7 cellular contexts compared by ENCODE assay signal in the genomic region with DNA sequence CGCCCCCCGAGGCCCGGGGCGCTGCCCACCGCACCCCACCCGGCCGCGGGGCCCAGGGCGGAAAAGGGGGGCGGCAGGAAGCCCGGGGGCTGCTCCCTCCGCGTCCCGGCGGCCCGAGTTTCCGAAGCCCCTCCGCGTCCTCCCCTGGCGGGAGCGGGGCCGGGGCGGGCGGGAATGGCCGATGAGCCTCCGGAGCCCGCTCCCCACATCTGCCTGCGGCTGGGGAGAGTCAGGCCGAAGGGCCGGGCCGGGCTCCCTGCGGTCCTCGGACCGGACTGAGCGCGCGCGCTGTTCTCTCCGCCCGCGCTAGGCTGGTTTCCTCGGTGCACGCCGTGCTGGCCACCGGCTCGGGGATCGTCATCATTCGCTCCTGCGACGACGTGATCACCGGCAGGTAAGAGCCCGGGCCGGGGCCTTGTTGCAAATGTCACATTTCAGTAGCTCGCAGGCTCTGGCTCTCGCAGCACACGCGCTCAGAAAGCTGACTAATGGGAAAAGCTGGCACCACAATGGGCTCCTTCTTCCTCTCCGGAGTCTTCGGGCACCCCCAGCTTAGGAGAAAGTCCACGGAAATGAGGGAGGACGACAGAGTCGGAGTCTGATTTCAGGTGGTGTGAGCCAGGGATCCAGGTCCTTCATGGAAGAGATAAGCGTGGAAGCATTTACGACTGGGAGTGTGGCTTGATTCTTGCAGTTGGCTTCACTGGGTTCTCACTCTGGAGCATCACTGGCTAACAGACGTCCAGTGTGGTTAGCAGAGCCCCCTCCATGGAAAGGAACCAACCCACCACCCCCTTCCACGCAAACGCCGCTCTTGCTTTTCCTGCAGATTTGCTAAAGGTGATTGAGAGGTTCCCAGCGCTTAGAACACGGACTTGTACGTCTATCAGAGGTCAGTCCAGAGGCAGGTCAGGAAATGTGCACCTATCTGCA. TPM values are rescaled to one million over a fixed set of nuclear protein-coding genes. Genes with fewer than 3 reads are reported as not detected.
DNase-seq lines count a peak whose midpoint lies in the region; ATAC-seq and TF ChIP-seq lines count a peak whose summit lies in the region.

No MANE protein-coding gene starts in this region.

- peaks cover 23% of the 10 kb centered on the region for H3K4me1 ChIP-seq in RWPE2 (ENCODE audit: insufficient read depth, poor library complexity, severe bottlenecking)
- H3K4me1 ChIP-seq in body of pancreas, result peaks cover 19% of the 10 kb centered on the region
- H3K4me1 ChIP-seq in skeletal muscle tissue (ENCODE audit: control insufficient read depth in 3 of 3, insufficient read depth in 3 of 3, low read length in 3 of 3), result peaks cover 8 to 17% (median 13%) of the 10 kb centered on the region in 3 donors

- intact Hi-C loops in body of pancreas (cut with DNase I), result no loop called here

- WGBS in body of pancreas, 2 donors, result 7 to 31% methylated on average over 10 to 66 of the region's 72 CpGs

- H3K27me3 ChIP-seq in RWPE2 (ENCODE audit: insufficient read depth, poor library complexity, severe bottlenecking), result no peaks in the 10 kb centered on the region
- H3K27me3 ChIP-seq in body of pancreas, result no peaks in the 10 kb centered on the region
- no peaks in the 10 kb centered on the region for H3K27me3 ChIP-seq in skeletal muscle tissue (ENCODE audit: control insufficient read depth in 3 of 3, insufficient read depth in 3 of 3, low read length in 3 of 3)

- TF ChIP-seq POLR2A in body of pancreas (IDR thresholded peaks at IDR 0.05), result peak in 2 of 3 donors; percentile 25 to 57

- H3K4me3 ChIP-seq in RWPE2 (ENCODE audit: severe bottlenecking) (peak overlapping the region; percentile 95), body of pancreas (peak overlapping the region; percentile 52 to 72), skeletal muscle tissue (ENCODE audit: low read length in 3 of 3) (peak overlapping the region; percentile 65 to 70 (median 67))

- ATAC-seq in GM18511 (IDR thresholded peaks at IDR 0.05; ENCODE audit: unreplicated experiment), result peak; percentile 47
- peak; percentile 29 for ATAC-seq in HG02970 (IDR thresholded peaks at IDR 0.05; ENCODE audit: low FRiP score, unreplicated experiment)
- peak; percentile 29 for ATAC-seq in RWPE2 (ENCODE audit: low read depth)
- peak; percentile 64 for ATAC-seq in body of pancreas

- no peaks in the 10 kb centered on the region for H3K9me3 ChIP-seq in RWPE2 (ENCODE audit: severe bottlenecking)
- H3K9me3 ChIP-seq in body of pancreas, result no peaks in the 10 kb centered on the region
- H3K9me3 ChIP-seq in skeletal muscle tissue (ENCODE audit: control insufficient read depth in 3 of 3, low read length in 3 of 3), result no peaks in the 10 kb centered on the region

- H3K27ac ChIP-seq in RWPE2 (ENCODE audit: poor library complexity, severe bottlenecking) (peak overlapping the region; percentile 71), body of pancreas (peak overlapping the region; percentile 68 to 82 (median 74)), skeletal muscle tissue (ENCODE audit: low read depth, low read length) (no peak overlapping the region)

- DNase-seq in RWPE2 (ENCODE audit: low spot score), result no peak
- DNase-seq in body of pancreas, result peak; percentile 63 to 70 (median 65)
- DNase-seq in iris pigment epithelial cell (ENCODE audit: low read depth), result peak; percentile 50
- no peak for DNase-seq in DMS79 (lab: John Stamatoyannopoulos, UW)

- H3K36me3 ChIP-seq in RWPE2 (ENCODE audit: low read depth), result peaks cover 46% of the 10 kb centered on the region
- H3K36me3 ChIP-seq in body of pancreas (replicated peaks in 1 of 2; ENCODE audit: insufficient read depth in 1 of 2, low read depth in 2 of 2), result no peaks in the 10 kb centered on the region
- no peaks in the 10 kb centered on the region for H3K36me3 ChIP-seq in skeletal muscle tissue (ENCODE audit: control insufficient read depth in 3 of 3, insufficient read depth in 3 of 3, low read length in 3 of 3)

- H3K9ac ChIP-seq in skeletal muscle tissue (ENCODE audit: low read depth in 1 of 3, low read length in 3 of 3), result peak overlapping the region; percentile 45 to 72 (median 70)

- TF ChIP-seq CTCF in RWPE2 (IDR thresholded peaks at IDR 0.05; ENCODE audit: poor library complexity, severe bottlenecking) (no peak), body of pancreas (IDR thresholded peaks at IDR 0.05) (no peak)

RNA-seq across cellular contexts. Expression of gene TLCD3A, which starts 0.7 kb away (rescaled TPM):
- total RNA-seq in body of pancreas (1 to 10 TPM; 3.6 to 7.9 TPM), skeletal muscle tissue (14.6 TPM)

RNA-seq across cellular contexts. Expression of gene VPS53, which starts 18.4 kb away (rescaled TPM):
- 10 to 100 TPM; 14.0 to 19.1 TPM for total RNA-seq in body of pancreas
- total RNA-seq in skeletal muscle tissue, result 9.9 TPM

RNA-seq across cellular contexts. Expression of gene GEMIN4, which starts 19.0 kb away (rescaled TPM):
- total RNA-seq in body of pancreas, result 1 to 10 TPM; 5.6 to 7.3 TPM
- 7.8 TPM for total RNA-seq in skeletal muscle tissue

RNA-seq across cellular contexts. Expression of gene GLOD4, which starts 49.0 kb away (rescaled TPM):
- total RNA-seq in body of pancreas (10 to 100 TPM; 18.5 to 30.9 TPM), skeletal muscle tissue (36.5 TPM)

RNA-seq across cellular contexts. Expression of gene MRM3, which starts 49.1 kb away (rescaled TPM):
- total RNA-seq in body of pancreas (10 to 100 TPM; 15.6 to 40.2 TPM), skeletal muscle tissue (18.8 TPM)

Comparison
In these comparisons a context has a peak if more than half of its experiments do, and no peak if none do; other contexts are left out.
1. DNase-seq: peak in body of pancreas (4 of 4) and iris pigment epithelial cell (single experiment); none in RWPE2 (single experiment) and DMS79 (single experiment).
2. Peak in every context shown above with its lines, with median percentiles within 50 percentile points of each other: ATAC-seq and H3K4me3 ChIP-seq.